12 cellular contexts compared by ENCODE assay signal in the genomic region with DNA sequence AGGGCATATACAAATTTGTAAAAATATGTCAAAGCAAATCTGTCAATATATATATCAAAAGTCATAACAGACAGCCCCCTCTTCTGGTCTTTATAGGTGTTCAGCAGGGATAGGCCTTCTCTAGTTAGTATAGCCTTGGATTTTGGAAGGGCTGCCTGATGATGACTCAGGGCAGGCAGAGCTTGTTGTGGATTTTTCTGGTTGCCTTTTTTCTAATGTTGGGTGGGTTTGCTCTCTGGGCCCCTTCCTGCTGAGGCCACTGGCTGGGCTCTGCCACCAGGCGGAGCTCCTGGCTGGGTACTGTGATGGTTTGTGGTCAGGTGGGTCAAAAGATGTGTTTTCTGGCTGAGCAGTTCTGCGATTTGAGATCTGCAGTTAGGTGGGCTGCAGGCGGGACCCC.
DNase-seq lines count a peak whose midpoint lies in the region; ATAC-seq and TF ChIP-seq lines count a peak whose summit lies in the region.
"Had no signal": no experiment of that assay in that cellular context is flagged by ENCODE, and none has a peak within 500 bp of the region (broad histone marks: within the 10 kb centered on the region; RNA-seq: fewer than 3 reads in every experiment).

No MANE protein-coding gene starts in this region.

- no peak overlapping the region for H3K14ac ChIP-seq in H9 (ENCODE audit: insufficient read depth, low read length)

- no peaks in the 10 kb centered on the region for H3K79me1 ChIP-seq in H9 (ENCODE audit: insufficient read depth, low read depth, low read length, poor library complexity, severe bottlenecking)

- no peak overlapping the region for H3K23ac ChIP-seq in H9 (ENCODE audit: insufficient read length, low read depth, low read length)

- DNase-seq in 8988T (peak; percentile 6), H9 (peak; percentile 74), PC-3 (peak; percentile 2), erythroblast (lab: John Stamatoyannopoulos, UW) (peak; percentile 4 to 8), kidney tubule cell (ENCODE audit: low spot score) (no peak), cortex of kidney (lab: John Stamatoyannopoulos, UW) (no peak), head of caudate nucleus (no peak)
- DNase-seq: activated naive CD8-positive, alpha-beta T cell treated with anti-CD3 and anti-CD28 coated beads, Interleukin-2, amount 50 U/mL, for 24 hours; Peyer's patch; T1000; thyroid gland had no signal

- no peaks in the 10 kb centered on the region for H3K36me3 Mint-ChIP-seq in H9 (ENCODE audit: insufficient read depth in 1 of 3, low read depth in 3 of 3)

- H3K18ac ChIP-seq in H9 (ENCODE audit: insufficient read length, low read depth, low read length), result no peak overlapping the region

- no peaks in the 10 kb centered on the region; the same call in 1 of the 2 replicates for H3K27me3 Mint-ChIP-seq in H9 (ENCODE audit: low read depth)
- H3K27me3 Mint-ChIP-seq: activated naive CD8-positive, alpha-beta T cell treated with anti-CD3 and anti-CD28 coated beads, Interleukin-2, amount 50 U/mL, for 24 hours had no signal

- no peaks in the 10 kb centered on the region for H3K23me2 ChIP-seq in H9 (ENCODE audit: insufficient read length, low read depth, low read length, poor library complexity, severe bottlenecking)

- no peaks in the 10 kb centered on the region for H3F3A ChIP-seq in PC-3 (ENCODE audit: low read length, unreplicated experiment)

- no CpG with 5 or more reads among the region's 3 CpGs for WGBS in H9 (ENCODE audit: extremely low coverage, insufficient read length, low lambda C conversion rate)

- H3K9ac ChIP-seq in H9 (ENCODE audit: extremely low read depth, insufficient read length, low read length), result no peak overlapping the region
- no peak overlapping the region for H3K9ac ChIP-seq in PC-3 (ENCODE audit: low read length)

- H3K56ac ChIP-seq in H9 (ENCODE audit: insufficient read length, low read depth, low read length), result no peak overlapping the region

- H2BK20ac ChIP-seq in H9 (ENCODE audit: low read depth, low read length, poor library complexity, severe bottlenecking), result no peak overlapping the region

- TF ChIP-seq CTCF in H9 (conservative IDR thresholded peaks at IDR 0.05) (peak; percentile 82), PC-3 (conservative IDR thresholded peaks at IDR 0.05; ENCODE audit: low read depth, low read length) (no peak; the same call in none of the 2 replicates)

- H3K36me3 ChIP-seq in PC-3 (ENCODE audit: low read depth, low read length), result no peaks in the 10 kb centered on the region
- H3K36me3 ChIP-seq: Peyer's patch, thyroid gland had no signal

- no peak overlapping the region for H2BK120ac ChIP-seq in H9 (ENCODE audit: low read depth, low read length, poor library complexity, severe bottlenecking)

- TF ChIP-seq POLR2A in erythroblast (IDR thresholded peaks at IDR 0.05; ENCODE audit: low read length), result no peak

- no peak overlapping the region for H3K4me3 ChIP-seq in PC-3 (ENCODE audit: low read length)
- H3K4me3 ChIP-seq: Peyer's patch, thyroid gland had no signal

- H4K20me1 ChIP-seq in H9 (ENCODE audit: control insufficient read depth, insufficient read depth, insufficient read length) (no peaks in the 10 kb centered on the region), PC-3 (ENCODE audit: low read length) (no peaks in the 10 kb centered on the region)

- no peak overlapping the region for H3K27ac ChIP-seq in H9 (ENCODE audit: insufficient read length, low read depth, low read length)
- no peak overlapping the region for H3K27ac ChIP-seq in PC-3 (ENCODE audit: low read length)
- H3K27ac ChIP-seq: Peyer's patch, thyroid gland had no signal

- no peaks in the 10 kb centered on the region for H3K27me3 ChIP-seq in H9 (ENCODE audit: insufficient read depth, low read length)
- H3K27me3 ChIP-seq in PC-3 (ENCODE audit: low read length), result no peaks in the 10 kb centered on the region
- H3K27me3 ChIP-seq: Peyer's patch, thyroid gland had no signal

- no peaks in the 10 kb centered on the region for H3K9me3 Mint-ChIP-seq in H9
- H3K9me3 Mint-ChIP-seq: activated naive CD8-positive, alpha-beta T cell treated with anti-CD3 and anti-CD28 coated beads, Interleukin-2, amount 50 U/mL, for 24 hours had no signal

- no peak overlapping the region for H3K4ac ChIP-seq in H9 (ENCODE audit: low read depth, low read length)

- BruUV-seq in PC-3 (replicated peaks; lab: Mats Ljungman, UMichigan), result no TSS peak

- H4K5ac ChIP-seq in H9 (ENCODE audit: insufficient read length, low read depth, low read length), result no peak overlapping the region

- peaks cover 2 to 3% of the 10 kb centered on the region in 2 experiments; a peak in 2 of 4 replicates for H3K4me1 Mint-ChIP-seq in H9
- H3K4me1 Mint-ChIP-seq: activated naive CD8-positive, alpha-beta T cell treated with anti-CD3 and anti-CD28 coated beads, Interleukin-2, amount 50 U/mL, for 24 hours had no signal

- no peak overlapping the region for H4K91ac ChIP-seq in H9 (ENCODE audit: insufficient read length, low read depth, low read length)

- H4K8ac ChIP-seq in H9 (replicated peaks; ENCODE audit: insufficient read length, low read depth, low read length), result no peak overlapping the region

- H3K27ac Mint-ChIP-seq in H9, result no peak overlapping the region
- H3K27ac Mint-ChIP-seq: activated naive CD8-positive, alpha-beta T cell treated with anti-CD3 and anti-CD28 coated beads, Interleukin-2, amount 50 U/mL, for 24 hours had no signal

- H3K4me1 ChIP-seq in H9 (ENCODE audit: insufficient read depth, low read length), result no peaks in the 10 kb centered on the region
- H3K4me1 ChIP-seq in PC-3 (ENCODE audit: insufficient read depth, low read length), result no peaks in the 10 kb centered on the region
- H3K4me1 ChIP-seq: Peyer's patch, thyroid gland had no signal

- H2BK5ac ChIP-seq in H9 (ENCODE audit: insufficient read length, low read length), result no peak overlapping the region

- no peak overlapping the region for H2AFZ ChIP-seq in H9 (ENCODE audit: low read length)
- no peak overlapping the region for H2AFZ ChIP-seq in PC-3 (ENCODE audit: low read length)

- H3K4me2 ChIP-seq in H9 (ENCODE audit: insufficient read depth, insufficient read length, low read length) (no peak overlapping the region), PC-3 (ENCODE audit: low read length) (no peak overlapping the region)

- H2AK5ac ChIP-seq in H9 (ENCODE audit: insufficient read length, low read length), result no peak overlapping the region

- H3K9me3 ChIP-seq in H9 (ENCODE audit: control insufficient read depth, low read depth, low read length), result no peaks in the 10 kb centered on the region
- H3K9me3 ChIP-seq in PC-3 (ENCODE audit: low read length), result no peaks in the 10 kb centered on the region
- H3K9me3 ChIP-seq: Peyer's patch, thyroid gland had no signal

- H3K9me2 ChIP-seq in PC-3 (replicated peaks; ENCODE audit: low read length), result no peaks in the 10 kb centered on the region

- no peak overlapping the region for H2BK12ac ChIP-seq in H9 (ENCODE audit: insufficient read length, low read depth, low read length)

- no peak overlapping the region for H3K4me3 Mint-ChIP-seq in H9
- H3K4me3 Mint-ChIP-seq: activated naive CD8-positive, alpha-beta T cell treated with anti-CD3 and anti-CD28 coated beads, Interleukin-2, amount 50 U/mL, for 24 hours had no signal

- CTCF ChIA-PET in PC-3 (lab: Charles Lee), result interaction anchor here (0.7 kb wide), 1 partner anchor 469 kb away, joined by 3 read pairs; no protein-coding TSS in a partner anchor

- intact Hi-C loops in PC-3 (cut with micrococcal nuclease), result loop anchor here (5.0 to 10.0 kb wide), 3 partner anchors 287 to 463 kb away; no protein-coding TSS in a partner anchor
- intact Hi-C loops in head of caudate nucleus (cut with DNase I), result no loop called here

- no peak overlapping the region for H2BK15ac ChIP-seq in H9 (ENCODE audit: low read depth, low read length)

- H3T11ph ChIP-seq in H9 (ENCODE audit: low read length), result no peak overlapping the region

- POLR2A ChIA-PET in PC-3 (lab: Charles Lee; ENCODE audit: unreplicated experiment), result no interaction called here

- H3K79me2 ChIP-seq in H9 (ENCODE audit: insufficient read depth, low read length) (no peaks in the 10 kb centered on the region), PC-3 (ENCODE audit: low read length) (no peaks in the 10 kb centered on the region)

- ATAC-seq in PC-3 (peak; percentile 50; the same call in 1 of the 2 replicates), GM19455 (IDR thresholded peaks at IDR 0.05; ENCODE audit: unreplicated experiment) (no peak)
- ATAC-seq: activated naive CD8-positive, alpha-beta T cell treated with anti-CD3 and anti-CD28 coated beads, Interleukin-2, amount 50 U/mL, for 24 hours had no signal

Comparison
In these comparisons a context has a peak if more than half of its experiments do, and no peak if none do; other contexts are left out.
1. DNase-seq: peak in 8988T (single experiment), H9 (single experiment), PC-3 (single experiment) and erythroblast (2 of 2); none in kidney tubule cell (single experiment), cortex of kidney (single experiment) and head of caudate nucleus (0 of 42).